ENCODE assay signal across 1 cellular context in the genomic region with DNA sequence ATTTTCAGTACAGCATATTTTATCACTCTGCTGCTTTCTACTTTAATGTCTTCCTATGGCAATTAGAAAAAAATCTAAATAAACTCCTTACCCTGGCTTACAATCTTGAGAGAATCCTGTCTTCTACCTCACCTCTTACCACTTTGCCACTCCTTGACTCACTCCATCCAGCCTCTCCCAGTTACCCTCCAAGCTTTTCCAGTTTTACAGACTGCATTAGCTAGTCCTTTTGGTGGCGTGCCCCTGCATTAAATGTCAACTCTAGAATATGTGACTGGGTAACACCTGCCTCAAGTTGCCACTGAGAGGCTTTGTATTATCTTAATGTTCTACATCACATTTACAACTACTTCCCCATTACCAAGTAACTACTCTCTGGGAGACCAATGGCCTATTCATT.
TF ChIP-seq lines count a peak whose summit lies in the region.

No MANE protein-coding gene starts in this region.

TF ChIP-seq in HepG2, 621 proteins besides CTCF, POLR2A, EP300 and RAD21 (continued from another document):
- no peak for TF ChIP-seq ARID5B (CRISPR knock-in tag; IDR thresholded peaks at IDR 0.05)
- no peak for TF ChIP-seq DMAP1 (CRISPR knock-in tag; IDR thresholded peaks at IDR 0.05)
- no peak for TF ChIP-seq KDM5A (IDR thresholded peaks at IDR 0.05; ENCODE audit: borderline replicate concordance, low read length)
- no peak for TF ChIP-seq ZNF552 (CRISPR knock-in tag; IDR thresholded peaks at IDR 0.05; ENCODE audit: borderline replicate concordance)
